ENCODE assay signal across 8 cellular contexts in the genomic region with DNA sequence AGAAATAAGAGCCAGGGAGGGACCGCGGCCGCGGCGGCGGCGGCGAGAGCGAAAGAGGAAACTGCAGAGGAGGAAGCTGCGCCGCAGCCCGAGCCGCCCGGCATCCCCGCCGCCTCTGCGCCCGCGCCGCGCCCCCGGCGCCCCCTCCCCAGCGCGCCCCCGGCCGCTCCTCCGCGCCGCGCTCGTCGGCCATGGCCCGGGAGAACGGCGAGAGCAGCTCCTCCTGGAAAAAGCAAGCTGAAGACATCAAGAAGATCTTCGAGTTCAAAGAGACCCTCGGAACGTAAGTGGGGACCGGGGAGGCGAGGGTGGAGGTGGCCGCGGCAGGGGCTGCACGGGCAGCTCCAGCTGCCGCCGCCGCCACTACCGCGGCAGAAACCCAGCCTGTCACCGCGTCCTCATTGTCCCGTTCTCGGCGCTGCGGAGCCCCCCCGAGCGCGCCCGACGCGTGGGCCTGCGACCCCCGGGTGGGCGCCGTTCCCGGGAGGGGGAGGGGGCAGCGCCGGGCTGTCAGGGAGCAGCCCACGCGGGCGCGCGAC. TPM values are rescaled to one million over a fixed set of nuclear protein-coding genes. Genes with fewer than 3 reads are reported as not detected.
DNase-seq lines count a peak whose midpoint lies in the region; ATAC-seq and TF ChIP-seq lines count a peak whose summit lies in the region.

No MANE protein-coding gene starts in this region.

- peak overlapping the region; percentile 97 for H3K27ac Mint-ChIP-seq in activated naive CD4-positive, alpha-beta T cell treated with anti-CD3 and anti-CD28 coated beads, Interleukin-2, amount 50 U/mL, for 24 hours
- peak overlapping the region; percentile 93 to 98 (median 97) for H3K27ac Mint-ChIP-seq in brain

- peaks cover 33% of the 10 kb centered on the region for H3K4me1 ChIP-seq in mononuclear cell (ENCODE audit: insufficient read depth, low read length)

- H3K27me3 Mint-ChIP-seq in activated naive CD4-positive, alpha-beta T cell treated with anti-CD3 and anti-CD28 coated beads, Interleukin-2, amount 50 U/mL, for 24 hours: no peaks in the 10 kb centered on the region
- peaks cover 8% of the 10 kb centered on the region for H3K27me3 Mint-ChIP-seq in brain

- peak overlapping the region; percentile 95 for H3K4me3 Mint-ChIP-seq in activated naive CD4-positive, alpha-beta T cell treated with anti-CD3 and anti-CD28 coated beads, Interleukin-2, amount 50 U/mL, for 24 hours
- peak overlapping the region; percentile 97 to 100 (median 98) for H3K4me3 Mint-ChIP-seq in brain

- no peak for TF ChIP-seq CTCF in brain (conservative IDR thresholded peaks at IDR 0.05)

- no peak for DNase-seq in activated naive CD4-positive, alpha-beta T cell (lab: John Stamatoyannopoulos, UW)
- no peak for DNase-seq in effector CD4-positive, alpha-beta T cell
- DNase-seq in NCI-H1694 (lab: John Stamatoyannopoulos, UW): no peak

- H3K4me3 ChIP-seq in mononuclear cell (ENCODE audit: low read length): peak overlapping the region; percentile 46

- peaks cover 37% of the 10 kb centered on the region for H3K4me1 Mint-ChIP-seq in activated naive CD4-positive, alpha-beta T cell treated with anti-CD3 and anti-CD28 coated beads, Interleukin-2, amount 50 U/mL, for 24 hours
- peaks cover 43% of the 10 kb centered on the region for H3K4me1 Mint-ChIP-seq in brain

- H3K36me3 Mint-ChIP-seq in activated naive CD4-positive, alpha-beta T cell treated with anti-CD3 and anti-CD28 coated beads, Interleukin-2, amount 50 U/mL, for 24 hours: no peaks in the 10 kb centered on the region
- peaks cover 15% of the 10 kb centered on the region for H3K36me3 Mint-ChIP-seq in brain

- H3K9me3 ChIP-seq in mononuclear cell (ENCODE audit: low read depth, low read length): no peaks in the 10 kb centered on the region

- ATAC-seq in HG03439 (IDR thresholded peaks at IDR 0.05; ENCODE audit: unreplicated experiment) (peak; percentile 43), HG03442 (IDR thresholded peaks at IDR 0.05; ENCODE audit: unreplicated experiment) (no peak)

- H3K9me3 Mint-ChIP-seq in activated naive CD4-positive, alpha-beta T cell treated with anti-CD3 and anti-CD28 coated beads, Interleukin-2, amount 50 U/mL, for 24 hours: no peaks in the 10 kb centered on the region
- H3K9me3 Mint-ChIP-seq in brain: peaks cover 0 to 3% (median 0%) of the 10 kb centered on the region in 5 experiments

- H3K27me3 ChIP-seq in mononuclear cell (ENCODE audit: insufficient read depth, low read length): peaks cover 6% of the 10 kb centered on the region

RNA-seq across cellular contexts. Expression of gene CAMK1D, which starts 0.3 kb away (rescaled TPM):
- polyA plus RNA-seq in brain (ENCODE audit: insufficient read depth, low read depth, low replicate concordance): 169 TPM
- total RNA-seq in mononuclear cell: 11.0 TPM
